ENCODE assay signal across 9 cellular contexts in genomic region chr9:133023117-133023890, GRCh38. TPM values are rescaled to one million over a fixed set of nuclear protein-coding genes. Genes with fewer than 3 reads are reported as not detected.
DNase-seq lines count a peak whose midpoint lies in the region; ATAC-seq and TF ChIP-seq lines count a peak whose summit lies in the region.
"Had no signal": no experiment of that assay in that cellular context is flagged by ENCODE, and none has a peak within 500 bp of the region (broad histone marks: within the 10 kb centered on the region; RNA-seq: fewer than 3 reads in every experiment).

No MANE protein-coding gene starts in this region.

- ATAC-seq in natural killer cell treated with Interleukin-12 subunit alpha and Interleukin-12 subunit beta and Interleukin-15 and Interleukin-18, amount 100 ng/mL, for 72 hours, result peak; percentile 64 to 80
- no peak for ATAC-seq in natural killer cell
- ATAC-seq in HG02759 (IDR thresholded peaks at IDR 0.05; ENCODE audit: unreplicated experiment), result no peak

- no peaks in the 10 kb centered on the region for H3K27me3 Mint-ChIP-seq in natural killer cell treated with Interleukin-12 subunit alpha and Interleukin-12 subunit beta and Interleukin-15 and Interleukin-18, amount 100 ng/mL, for 72 hours
- no peaks in the 10 kb centered on the region for H3K27me3 Mint-ChIP-seq in natural killer cell (ENCODE audit: low read depth in 2 of 2)

- no peak for TF ChIP-seq CTCF in natural killer cell (IDR thresholded peaks at IDR 0.05)

- no peaks in the 10 kb centered on the region for H3K36me3 Mint-ChIP-seq in natural killer cell treated with Interleukin-12 subunit alpha and Interleukin-12 subunit beta and Interleukin-15 and Interleukin-18, amount 100 ng/mL, for 72 hours
- H3K36me3 Mint-ChIP-seq in natural killer cell, result no peaks in the 10 kb centered on the region

- H3K4me3 Mint-ChIP-seq in natural killer cell treated with Interleukin-12 subunit alpha and Interleukin-12 subunit beta and Interleukin-15 and Interleukin-18, amount 100 ng/mL, for 72 hours, result no peak overlapping the region
- H3K4me3 Mint-ChIP-seq in natural killer cell, result no peak overlapping the region

- H3K4me1 Mint-ChIP-seq in natural killer cell treated with Interleukin-12 subunit alpha and Interleukin-12 subunit beta and Interleukin-15 and Interleukin-18, amount 100 ng/mL, for 72 hours (ENCODE audit: low read depth in 2 of 2), result peaks cover 0 to 6% of the 10 kb centered on the region in 2 donors
- H3K4me1 Mint-ChIP-seq in natural killer cell, result peaks cover 0 to 16% of the 10 kb centered on the region in 2 donors

- peak; percentile 79 for DNase-seq in natural killer cell treated with Interleukin-12 subunit alpha and Interleukin-12 subunit beta and Interleukin-15 and Interleukin-18, amount 100 ng/mL, for 72 hours (ENCODE audit: low spot score)
- DNase-seq in natural killer cell, result no peak
- peak; percentile 9 for DNase-seq in T-helper 9 cell
- DNase-seq in germinal center (ENCODE audit: low spot score), result peak; percentile 60
- no peak for DNase-seq in NCI-H1092 (lab: John Stamatoyannopoulos, UW)
- DNase-seq in NCI-H1105 (lab: John Stamatoyannopoulos, UW), result no peak
- no peak for DNase-seq in hippocampal formation (lab: John Stamatoyannopoulos, UW)

- intact Hi-C loops in natural killer cell (cut with micrococcal nuclease), result loop anchor here (2.0 kb wide), 1 partner anchor 47 kb away; no protein-coding TSS in a partner anchor

- no peak overlapping the region for H3K27ac Mint-ChIP-seq in natural killer cell treated with Interleukin-12 subunit alpha and Interleukin-12 subunit beta and Interleukin-15 and Interleukin-18, amount 100 ng/mL, for 72 hours
- H3K27ac Mint-ChIP-seq in natural killer cell, result no peak overlapping the region

- no peaks in the 10 kb centered on the region for H3K9me3 Mint-ChIP-seq in natural killer cell treated with Interleukin-12 subunit alpha and Interleukin-12 subunit beta and Interleukin-15 and Interleukin-18, amount 100 ng/mL, for 72 hours
- no peaks in the 10 kb centered on the region for H3K9me3 Mint-ChIP-seq in natural killer cell

RNA-seq across cellular contexts. Expression of gene GTF3C5, which starts 7.5 kb away (rescaled TPM):
- 10 to 100 TPM; 69.2 to 81.4 TPM for total RNA-seq in natural killer cell treated with Interleukin-12 subunit alpha and Interleukin-12 subunit beta and Interleukin-15 and Interleukin-18, amount 100 ng/mL, for 72 hours
- 10 to 100 TPM; 52.6 to 69.2 (median 60.4) TPM for total RNA-seq in natural killer cell

RNA-seq across cellular contexts. Expression of gene CEL, which starts 38.5 kb away (rescaled TPM):
- total RNA-seq in natural killer cell treated with Interleukin-12 subunit alpha and Interleukin-12 subunit beta and Interleukin-15 and Interleukin-18, amount 100 ng/mL, for 72 hours, result 1 to 10 TPM in 1 of 2 donors, under 1 TPM in 1; 0.95 to 2.1 TPM
- total RNA-seq in natural killer cell, result under 1 TPM; 0.18 to 0.68 (median 0.42) TPM

RNA-seq across cellular contexts. Expression of gene GFI1B, which starts 44.8 kb away (rescaled TPM):
- under 1 TPM in 1 of 2 donors, not detected in 1; 0.45 TPM for total RNA-seq in natural killer cell treated with Interleukin-12 subunit alpha and Interleukin-12 subunit beta and Interleukin-15 and Interleukin-18, amount 100 ng/mL, for 72 hours
- total RNA-seq in natural killer cell, result 1 to 10 TPM in 2 of 3 donors, under 1 TPM in 1; 0.41 to 3.3 (median 2.8) TPM
- total RNA-seq: glomerular endothelial cell had no signal

Comparison
In these comparisons a context has a peak if more than half of its experiments do, and no peak if none do; other contexts are left out.
1. ATAC-seq: peak in natural killer cell treated with Interleukin-12 subunit alpha and Interleukin-12 subunit beta and Interleukin-15 and Interleukin-18, amount 100 ng/mL, for 72 hours (2 of 2); none in natural killer cell (0 of 3) and HG02759 (single experiment).
2. DNase-seq: peak in natural killer cell treated with Interleukin-12 subunit alpha and Interleukin-12 subunit beta and Interleukin-15 and Interleukin-18, amount 100 ng/mL, for 72 hours (single experiment), T-helper 9 cell (single experiment) and germinal center (single experiment); none in natural killer cell (single experiment), NCI-H1092 (single experiment), NCI-H1105 (single experiment) and hippocampal formation (0 of 2).